12 cellular contexts compared by ENCODE assay signal in the genomic region with DNA sequence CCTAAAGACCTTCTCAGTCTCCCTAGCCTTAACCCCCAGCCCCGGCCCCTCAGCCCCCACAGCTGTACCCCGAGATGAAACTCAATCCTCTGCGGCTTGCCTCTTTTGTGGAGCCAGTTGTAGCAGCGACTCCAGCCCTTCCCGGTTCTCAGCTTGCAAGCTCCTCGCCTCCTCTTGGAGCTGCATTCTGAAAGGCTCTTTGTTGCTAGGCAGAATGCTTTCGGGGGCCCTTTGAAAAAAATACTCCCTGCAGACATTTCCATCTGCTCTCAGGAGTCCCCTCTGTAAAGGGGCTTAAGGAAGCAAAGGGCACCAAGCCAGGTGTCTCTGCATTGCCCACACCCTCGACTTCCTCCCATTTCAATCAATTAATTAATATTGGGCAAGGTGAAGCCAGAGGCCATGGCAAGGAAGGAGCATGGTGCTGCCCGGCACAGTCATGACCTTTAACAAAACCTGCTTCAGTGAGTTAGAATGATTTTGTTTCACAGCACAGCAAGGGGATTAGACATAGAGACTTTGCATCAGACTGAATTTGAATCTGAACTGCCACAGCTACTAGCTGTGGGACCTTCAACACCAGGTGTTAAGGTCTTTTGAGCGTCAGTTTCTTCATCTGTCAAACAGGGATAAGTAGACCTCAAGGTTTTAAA.
DNase-seq lines count a peak whose midpoint lies in the region; ATAC-seq and TF ChIP-seq lines count a peak whose summit lies in the region.
"Had no signal": no experiment of that assay in that cellular context is flagged by ENCODE, and none has a peak within 500 bp of the region (broad histone marks: within the 10 kb centered on the region; RNA-seq: fewer than 3 reads in every experiment).

No MANE protein-coding gene starts in this region.

- H3K27me3 ChIP-seq in ectodermal cell (ENCODE audit: control insufficient read depth, insufficient read depth, low read length, poor library complexity, severe bottlenecking) = no peaks in the 10 kb centered on the region
- no peaks in the 10 kb centered on the region for H3K27me3 ChIP-seq in CD8-positive, alpha-beta T cell (ENCODE audit: insufficient read depth, low read length)
- H3K27me3 ChIP-seq: heart left ventricle had no signal

- H3K27ac Mint-ChIP-seq in CD8-positive, alpha-beta T cell = no peak overlapping the region
- H3K27ac Mint-ChIP-seq: activated naive CD8-positive, alpha-beta T cell treated with anti-CD3 and anti-CD28 coated beads, Interleukin-2, amount 10 ng/mL, durations not matched to agents 7 days and 5 days had no signal

- WGBS in ectodermal cell, 2 experiments = 6 to 7% methylated on average over 10 of the region's 10 CpGs

- H3K9me3 Mint-ChIP-seq in CD8-positive, alpha-beta T cell = no peaks in the 10 kb centered on the region
- H3K9me3 Mint-ChIP-seq: activated naive CD8-positive, alpha-beta T cell treated with anti-CD3 and anti-CD28 coated beads, Interleukin-2, amount 10 ng/mL, durations not matched to agents 7 days and 5 days had no signal

- no peak for ATAC-seq in stimulated activated naive CD8-positive, alpha-beta T cell treated with anti-CD3 and anti-CD28 coated beads, Interleukin-15, Interleukin-2, amounts not matched to agents 100 U/mL and 50 U/mL, for 24 hours
- ATAC-seq in CD8-positive, alpha-beta T cell = no peak

- H3K4me3 Mint-ChIP-seq in CD8-positive, alpha-beta T cell = no peak overlapping the region
- H3K4me3 Mint-ChIP-seq: activated naive CD8-positive, alpha-beta T cell treated with anti-CD3 and anti-CD28 coated beads, Interleukin-2, amount 10 ng/mL, durations not matched to agents 7 days and 5 days had no signal

- H3K4me1 ChIP-seq in ectodermal cell (ENCODE audit: control insufficient read depth, insufficient read depth, low read length) = peaks cover 38% of the 10 kb centered on the region
- peaks cover 12% of the 10 kb centered on the region for H3K4me1 ChIP-seq in CD8-positive, alpha-beta T cell (ENCODE audit: insufficient read depth, low read length)

- peak overlapping the region; percentile 93 for H3K27ac ChIP-seq in ectodermal cell (ENCODE audit: insufficient read depth, low read depth, low read length, poor library complexity, severe bottlenecking)
- no peak overlapping the region for H3K27ac ChIP-seq in CD8-positive, alpha-beta T cell (ENCODE audit: low read depth, low read length)
- H3K27ac ChIP-seq: heart left ventricle had no signal

- H3K4me3 ChIP-seq in ectodermal cell (ENCODE audit: insufficient read depth, low read depth, low read length) = no peak overlapping the region
- H3K4me3 ChIP-seq in CD8-positive, alpha-beta T cell (ENCODE audit: low read depth, low read length) = no peak overlapping the region
- H3K4me3 ChIP-seq: heart left ventricle, smooth muscle cell had no signal

- peak in 11 of 14 donors; percentile 24 to 72 (median 39) for DNase-seq in C1 segment of cervical spinal cord (lab: John Stamatoyannopoulos, UW)
- DNase-seq in NCI-H2227 (lab: John Stamatoyannopoulos, UW; ENCODE audit: unreplicated experiment) = peak; percentile 46
- DNase-seq in midbrain (lab: John Stamatoyannopoulos, UW) = peak; percentile 57
- DNase-seq in HT-29 (ENCODE audit: low spot score) = no peak
- no peak for DNase-seq in stimulated activated naive CD8-positive, alpha-beta T cell treated with anti-CD3 and anti-CD28 coated beads, Interleukin-15, Interleukin-2, amounts not matched to agents 100 U/mL and 50 U/mL, for 24 hours
- no peak for DNase-seq in NCI-H1436 (lab: John Stamatoyannopoulos, UW)
- DNase-seq in CD8-positive, alpha-beta T cell = no peak
- DNase-seq: activated naive CD8-positive, alpha-beta T cell treated with anti-CD3 and anti-CD28 coated beads, Interleukin-2, amount 10 ng/mL, durations not matched to agents 7 days and 5 days; effector memory CD4-positive, alpha-beta T cell had no signal

- no peaks in the 10 kb centered on the region for H3K27me3 Mint-ChIP-seq in CD8-positive, alpha-beta T cell (ENCODE audit: low read depth)

- no peaks in the 10 kb centered on the region for H3K36me3 ChIP-seq in ectodermal cell (ENCODE audit: control insufficient read depth, insufficient read depth, low read length)
- no peaks in the 10 kb centered on the region for H3K36me3 ChIP-seq in CD8-positive, alpha-beta T cell (ENCODE audit: insufficient read depth, low read length)
- H3K36me3 ChIP-seq: heart left ventricle had no signal

- CTCF ChIA-PET in CD8-positive, alpha-beta T cell (lab: Charles Lee) = no interaction called here

- no peak for TF ChIP-seq CTCF in CD8-positive, alpha-beta T cell (IDR thresholded peaks at IDR 0.05)

- POLR2A ChIA-PET in CD8-positive, alpha-beta T cell (lab: Charles Lee) = no interaction called here

- H3K4me1 Mint-ChIP-seq in CD8-positive, alpha-beta T cell (ENCODE audit: low read depth) = peaks cover 23% of the 10 kb centered on the region

- no peaks in the 10 kb centered on the region for H3K9me3 ChIP-seq in ectodermal cell (ENCODE audit: control insufficient read depth, low read length)
- no peaks in the 10 kb centered on the region for H3K9me3 ChIP-seq in CD8-positive, alpha-beta T cell (ENCODE audit: low read length)
- H3K9me3 ChIP-seq: heart left ventricle had no signal

- no peaks in the 10 kb centered on the region for H3K36me3 Mint-ChIP-seq in CD8-positive, alpha-beta T cell
- H3K36me3 Mint-ChIP-seq: activated naive CD8-positive, alpha-beta T cell treated with anti-CD3 and anti-CD28 coated beads, Interleukin-2, amount 10 ng/mL, durations not matched to agents 7 days and 5 days had no signal

- intact Hi-C loops in CD8-positive, alpha-beta T cell (cut with DNase I, micrococcal nuclease) = no loop called here

Comparison
In these comparisons a context has a peak if more than half of its experiments do, and no peak if none do; other contexts are left out.
1. DNase-seq: peak in C1 segment of cervical spinal cord (11 of 14), NCI-H2227 (single experiment) and midbrain (single experiment); none in HT-29 (single experiment), stimulated activated naive CD8-positive, alpha-beta T cell treated with anti-CD3 and anti-CD28 coated beads, Interleukin-15, Interleukin-2, amounts not matched to agents 100 U/mL and 50 U/mL, for 24 hours (single experiment), NCI-H1436 (single experiment) and CD8-positive, alpha-beta T cell (0 of 7).